1 cellular context compared by ENCODE assay signal in the genomic region with DNA sequence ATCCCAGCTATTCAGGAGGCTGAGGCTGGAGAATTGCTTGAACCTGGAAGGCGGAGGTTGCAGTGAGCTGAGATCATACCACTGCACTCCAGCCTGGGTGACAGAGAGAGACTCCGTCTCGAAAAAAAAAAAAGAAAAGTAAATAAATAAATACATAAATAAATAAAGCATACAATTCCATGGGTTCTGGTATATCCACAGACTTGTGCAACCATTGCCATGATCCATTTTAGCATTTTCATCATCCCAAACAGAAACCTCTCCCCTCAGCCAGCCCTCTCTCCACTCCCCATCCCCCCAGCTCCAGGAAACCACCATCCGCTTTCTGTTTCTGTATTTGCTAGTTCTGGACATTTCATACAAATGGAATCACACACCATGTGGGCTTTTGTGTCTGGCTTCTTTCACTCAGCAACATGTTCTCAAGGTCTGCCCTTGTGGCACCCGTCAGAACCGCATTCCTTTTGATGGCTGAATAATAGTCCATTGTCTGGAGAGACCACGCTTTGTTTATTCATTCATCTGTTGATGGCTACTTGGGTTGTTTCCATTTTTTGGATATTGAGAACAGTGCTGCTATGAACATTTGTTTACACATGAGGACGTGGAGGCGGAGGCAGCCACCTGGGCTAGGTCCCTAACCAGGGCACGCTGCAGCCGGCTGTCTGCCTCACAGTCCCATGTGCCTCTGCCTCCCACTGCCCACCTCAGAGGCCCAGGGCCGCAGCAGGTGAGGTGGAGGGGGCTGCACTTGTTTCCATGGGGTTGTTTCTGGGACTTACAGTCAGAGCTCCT.
TF ChIP-seq lines count a peak whose summit lies in the region.

No MANE protein-coding gene starts in this region.

TF ChIP-seq in endothelial cell of umbilical vein, 7 proteins besides CTCF, POLR2A, EP300 and RAD21 (continued from another document):
- TF ChIP-seq POLR2AphosphoS5 (IDR thresholded peaks at IDR 0.05; ENCODE audit: insufficient read depth, low read depth, low read length) = no peak
TF ChIP-seq in endothelial cell of umbilical vein: peak in this region for 0.
